In genomic region chr14:61285364-61285763, GRCh38 we compare ENCODE assay signal across 10 cellular contexts.
"Had no signal": no experiment of that assay in that cellular context is flagged by ENCODE, and none has a peak within 500 bp of the region (broad histone marks: within the 10 kb centered on the region; RNA-seq: fewer than 3 reads in every experiment).

No MANE protein-coding gene starts in this region.

- H3K36me3 ChIP-seq: brain microvascular endothelial cell, gastrocnemius medialis, heart left ventricle, thoracic aorta had no signal

- H3K4me3 ChIP-seq: gastrocnemius medialis, heart left ventricle, lung, thoracic aorta had no signal

- DNase-seq: activated CD4-positive, alpha-beta T cell treated with anti-CD3 and anti-CD28 coated beads, Interleukin-2, amount 50 U/mL, for 1 hour; activated CD4-positive, CD25-positive, alpha-beta regulatory T cell; activated naive CD8-positive, alpha-beta T cell treated with anti-CD3 and anti-CD28 coated beads for 36 hours; effector CD8-positive, alpha-beta T cell; gastrocnemius medialis; heart left ventricle had no signal

- ATAC-seq: stimulated activated effector memory CD8-positive, alpha-beta T cell treated with anti-CD3 and anti-CD28 coated beads, Interleukin-12 subunit alpha, Interleukin-12 subunit beta, amount 100 ng/mL, for 72 hours had no signal

- H3K27ac ChIP-seq: brain microvascular endothelial cell, gastrocnemius medialis, heart left ventricle, thoracic aorta had no signal

- H3K27me3 ChIP-seq: brain microvascular endothelial cell, gastrocnemius medialis had no signal

- H3K9me3 ChIP-seq: gastrocnemius medialis, heart left ventricle had no signal
